In genomic region chr18:74316257-74317180, GRCh38 we compare ENCODE assay signal across 12 cellular contexts. TPM values are rescaled to one million over a fixed set of nuclear protein-coding genes. Genes with fewer than 3 reads are reported as not detected.
A peak's percentile ranks its signal among the peaks of the same experiment; 100 is the strongest.
DNase-seq lines count a peak whose midpoint lies in the region; ATAC-seq and TF ChIP-seq lines count a peak whose summit lies in the region.
"Had no signal": no experiment of that assay in that cellular context is flagged by ENCODE, and none has a peak within 500 bp of the region (broad histone marks: within the 10 kb centered on the region; RNA-seq: fewer than 3 reads in every experiment).

No MANE protein-coding gene starts in this region.

- intact Hi-C loops in left lung (cut with DNase I): no loop called here

- H3K4me3 ChIP-seq in cardiac fibroblast (replicated peaks in 1 of 2; ENCODE audit: low read depth in 2 of 2, low read length in 2 of 2): no peak overlapping the region
- no peak overlapping the region for H3K4me3 ChIP-seq in left lung

- no peaks in the 10 kb centered on the region for H3K36me3 ChIP-seq in left lung

- TF ChIP-seq EP300 in Ishikawa (IDR thresholded peaks at IDR 0.05; ENCODE audit: borderline replicate concordance): no peak

- DNase-seq in AG08396 (ENCODE audit: low spot score): peak; percentile 84
- DNase-seq in cardiac fibroblast (ENCODE audit: low read depth in 2 of 2): peak; percentile 79 to 88
- DNase-seq in left lung: peak in 1 of 2 donors; percentile 55
- no peak for DNase-seq in activated T-cell treated with anti-CD3 and anti-CD28 coated beads, Interleukin-2, amount 50 U/mL, for 48 hours
- no peak for DNase-seq in COLO668 (lab: John Stamatoyannopoulos, UW; ENCODE audit: unreplicated experiment)
- DNase-seq: CD4-positive, CD25-positive, alpha-beta regulatory T cell; NCI-H1092 had no signal

- TF ChIP-seq CTCF in cardiac fibroblast (IDR thresholded peaks at IDR 0.05; ENCODE audit: low read depth, low read length) (no peak), left lung (IDR thresholded peaks at IDR 0.05) (no peak)

- no peaks in the 10 kb centered on the region for H3K9me3 ChIP-seq in left lung

- no peaks in the 10 kb centered on the region for H3K27me3 ChIP-seq in left lung

- H3K4me1 ChIP-seq in left lung: no peaks in the 10 kb centered on the region

- H3K27ac ChIP-seq in left lung: no peak overlapping the region

- TF ChIP-seq RAD21 in Ishikawa (IDR thresholded peaks at IDR 0.05; ENCODE audit: low read depth): no peak

- peak; percentile 91 for ATAC-seq in left lung
- no peak for ATAC-seq in HG03571 (IDR thresholded peaks at IDR 0.05; ENCODE audit: unreplicated experiment)
- no peak for ATAC-seq in GM21381 (IDR thresholded peaks at IDR 0.05; ENCODE audit: unreplicated experiment)

TF ChIP-seq in Ishikawa, 13 proteins besides CTCF, POLR2A, EP300 and RAD21:
- TF ChIP-seq TCF12 (IDR thresholded peaks at IDR 0.05; ENCODE audit: low read depth) (no peak), NFIC (IDR thresholded peaks at IDR 0.05) (peak; percentile 34; the same call in 1 of the 2 replicates), REST (IDR thresholded peaks at IDR 0.05; ENCODE audit: low read depth) (no peak), YY1 (IDR thresholded peaks at IDR 0.05; ENCODE audit: low read depth) (no peak), USF1 (IDR thresholded peaks at IDR 0.05) (no peak), TAF1 (IDR thresholded peaks at IDR 0.05; ENCODE audit: low read depth) (no peak), TEAD4 (IDR thresholded peaks at IDR 0.05) (peak; percentile 98), MAX (IDR thresholded peaks at IDR 0.05) (no peak), EGR1 (IDR thresholded peaks at IDR 0.05) (no peak), CREB1 (IDR thresholded peaks at IDR 0.05; ENCODE audit: low read depth) (no peak), CEBPB (IDR thresholded peaks at IDR 0.05) (peak; percentile 79), FOXM1 (IDR thresholded peaks at IDR 0.05; ENCODE audit: borderline replicate concordance, low read depth) (no peak), ZBTB7A (IDR thresholded peaks at IDR 0.05; ENCODE audit: low read depth) (no peak)

RNA-seq across cellular contexts. Expression of gene C18orf63, which starts 0.9 kb away (rescaled TPM):
- under 1 TPM; 0.16 to 0.26 TPM for total RNA-seq in left lung
- total RNA-seq: activated T-helper 2 cell treated with anti-CD3 and anti-CD28 coated beads, Interferon-gamma antibody, Interleukin-2, Interleukin-4, amounts not matched to agents 10 μg/mL and 5 μg/mL and 100 μg/mL, durations not matched to agents 14 hours and 24 hours and 36 hours; CD4-positive, CD25-positive, alpha-beta regulatory T cell; pulmonary artery endothelial cell had no signal

RNA-seq across cellular contexts. Expression of gene CYB5A, which starts 24.8 kb away (rescaled TPM):
- 100 to 1,000 TPM; 347 to 508 TPM for total RNA-seq in left lung

Comparison
In these comparisons a context has a peak if more than half of its experiments do, and no peak if none do; other contexts are left out.
1. DNase-seq: peak in AG08396 (single experiment) and cardiac fibroblast (2 of 2); none in activated T-cell treated with anti-CD3 and anti-CD28 coated beads, Interleukin-2, amount 50 U/mL, for 48 hours (0 of 2) and COLO668 (single experiment).